13 cellular contexts compared by ENCODE assay signal in genomic region chr17:63113167-63113566, GRCh38.
A peak's percentile ranks its signal among the peaks of the same experiment; 100 is the strongest.
DNase-seq lines count a peak whose midpoint lies in the region; ATAC-seq, FAIRE-seq and TF ChIP-seq lines count a peak whose summit lies in the region.
"Had no signal": no experiment of that assay in that cellular context is flagged by ENCODE, and none has a peak within 500 bp of the region (broad histone marks: within the 10 kb centered on the region; RNA-seq: fewer than 3 reads in every experiment).

No MANE protein-coding gene starts in this region.

- no peak for ATAC-seq in right lobe of liver
- ATAC-seq: WTC11 had no signal

- H3K27ac ChIP-seq in VCaP (no peak overlapping the region), right lobe of liver (no peak overlapping the region), right atrium auricular region (no peak overlapping the region)
- H3K27ac ChIP-seq: neutrophil had no signal

- in situ Hi-C loops in HAP-1 (cut with MboI; ENCODE audit: low sequenced_read_pairs): no loop called here

- H3K4me3 ChIP-seq in right lobe of liver: no peak overlapping the region
- no peak overlapping the region for H3K4me3 ChIP-seq in HAP-1
- no peak overlapping the region for H3K4me3 ChIP-seq in right atrium auricular region

- DNase-seq in CD1c-positive myeloid dendritic cell (ENCODE audit: extremely low spot score) (peak; percentile 29), HTR-8/SVneo (ENCODE audit: insufficient read length, low spot score) (peak; percentile 20), right lobe of liver (no peak), HAP-1 (ENCODE audit: low spot score in 2 of 2) (no peak), NCI-H526 treated with DMSO at 0.1 percent for 48 hours (lab: John Stamatoyannopoulos, UW) (no peak), RPMI8226 (no peak), right atrium auricular region (ENCODE audit: low spot score) (no peak)
- DNase-seq: activated gamma-delta T cell; DMS53; NK-92 treated with Interleukin-12 subunit alpha and Interleukin-12 subunit beta, amount 100 ng/mL, for 24 hours had no signal

- intact Hi-C loops in right lobe of liver (cut with DNase I): no loop called here

- H3K9me3 ChIP-seq in right lobe of liver: no peaks in the 10 kb centered on the region
- no peaks in the 10 kb centered on the region for H3K9me3 ChIP-seq in HAP-1
- H3K9me3 ChIP-seq in right atrium auricular region: no peaks in the 10 kb centered on the region
- H3K9me3 ChIP-seq: neutrophil had no signal

- peak; percentile 70 for TF ChIP-seq CTCF in VCaP (conservative IDR thresholded peaks at IDR 0.05)
- peak in 3 of 4 donors; percentile 7 to 30 (median 12) for TF ChIP-seq CTCF in right lobe of liver (IDR thresholded peaks at IDR 0.05)
- peak in 1 of 2 donors; percentile 12 for TF ChIP-seq CTCF in right atrium auricular region (IDR thresholded peaks at IDR 0.05)

- H3K27me3 ChIP-seq in right lobe of liver: no peaks in the 10 kb centered on the region
- H3K27me3 ChIP-seq in HAP-1 (ENCODE audit: low read depth): no peaks in the 10 kb centered on the region
- H3K27me3 ChIP-seq in right atrium auricular region: no peaks in the 10 kb centered on the region
- H3K27me3 ChIP-seq: neutrophil had no signal

- no peak for TF ChIP-seq POLR2A in right lobe of liver (IDR thresholded peaks at IDR 0.05)

- no peaks in the 10 kb centered on the region for H3K4me1 ChIP-seq in right lobe of liver
- H3K4me1 ChIP-seq in HAP-1: peaks cover 22% of the 10 kb centered on the region
- H3K4me1 ChIP-seq in right atrium auricular region: no peaks in the 10 kb centered on the region

- H3K36me3 ChIP-seq in right lobe of liver (no peaks in the 10 kb centered on the region), HAP-1 (replicated peaks) (no peaks in the 10 kb centered on the region), right atrium auricular region (no peaks in the 10 kb centered on the region)
- H3K36me3 ChIP-seq: neutrophil had no signal

- 63% methylated on average over 4 of the region's 4 CpGs for WGBS in right lobe of liver (ENCODE audit: insufficient coverage, low coverage, low lambda C conversion rate, missing lambda C conversion rate)

- FAIRE-seq in HTR-8/SVneo (lab: Jason Lieb, UNC): no peak

Comparison
In these comparisons a context has a peak if more than half of its experiments do, and no peak if none do; other contexts are left out.
1. DNase-seq: peak in CD1c-positive myeloid dendritic cell (single experiment) and HTR-8/SVneo (single experiment); none in right lobe of liver (0 of 3), HAP-1 (0 of 2), NCI-H526 treated with DMSO at 0.1 percent for 48 hours (single experiment), RPMI8226 (single experiment) and right atrium auricular region (single experiment).